36 cellular contexts compared by ENCODE assay signal in the genomic region with DNA sequence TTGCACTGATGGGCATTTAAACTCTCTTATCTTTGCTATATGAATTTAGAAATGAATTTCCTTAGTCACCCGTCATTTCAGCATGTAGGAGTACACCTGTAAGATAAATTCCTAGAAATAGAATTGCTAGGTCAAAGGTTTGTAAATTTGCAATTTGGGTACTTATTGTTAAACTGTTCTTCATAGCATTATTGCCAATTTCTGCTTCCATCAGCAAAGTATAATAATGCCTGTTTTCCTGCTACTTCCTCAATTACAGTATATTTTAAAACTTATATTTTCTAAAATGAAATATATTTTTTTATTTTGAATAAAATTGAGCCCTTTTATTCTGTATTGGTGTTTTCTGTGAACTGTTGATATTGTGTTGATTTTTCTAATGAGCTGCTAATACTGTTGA.
"Had no signal": no experiment of that assay in that cellular context is flagged by ENCODE, and none has a peak within 500 bp of the region (broad histone marks: within the 10 kb centered on the region; RNA-seq: fewer than 3 reads in every experiment).

No MANE protein-coding gene starts in this region.

- DNase-seq: activated B cell treated with CpG ODN at 0.5 μM for 24 hours; activated CD4-positive, alpha-beta memory T cell treated with anti-CD3 and anti-CD28 coated beads for 36 hours; activated CD4-positive, alpha-beta T cell treated with anti-CD3 and anti-CD28 coated beads for 4 hours; activated CD4-positive, alpha-beta T cell treated with anti-CD3 and anti-CD28 coated beads, Interleukin-2, amount 10 ng/mL, durations not matched to agents 24 days and 14 days; activated CD4-positive, alpha-beta T cell treated with anti-CD3 and anti-CD28 coated beads, Interleukin-2, amount 50 U/mL, for 1 hour; activated CD4-positive, alpha-beta T cell treated with anti-CD3 and anti-CD28 coated beads, Interleukin-2, amount 50 U/mL, for 4 hours; activated CD4-positive, CD25-positive, alpha-beta regulatory T cell treated with anti-CD3 and anti-CD28 coated beads, Interleukin-2, amount 50 U/mL, for 72 hours; activated CD8-positive, alpha-beta memory T cell treated with anti-CD3 and anti-CD28 coated beads, Interleukin-2, amount 50 U/mL, for 4 hours; activated CD8-positive, alpha-beta T cell treated with anti-CD3 and anti-CD28 coated beads for 36 hours; activated effector memory CD4-positive, alpha-beta T cell treated with anti-CD3 and anti-CD28 coated beads, Interleukin-2, amount 50 U/mL, for 16 hours; activated gamma-delta T cell treated with Interleukin-2 at 50 U/mL for 16 hours; activated naive CD4-positive, alpha-beta T cell; activated naive CD4-positive, alpha-beta T cell treated with anti-CD3 and anti-CD28 coated beads for 36 hours; activated naive CD4-positive, alpha-beta T cell treated with anti-CD3 and anti-CD28 coated beads, Interleukin-2, amount 50 U/mL, for 16 hours; activated naive CD8-positive, alpha-beta T cell treated with anti-CD3 and anti-CD28 coated beads for 36 hours; activated T-cell treated with anti-CD3 and anti-CD28 coated beads for 4 hours; activated T-cell treated with anti-CD3 and anti-CD28 coated beads, Interleukin-2, amount 50 U/mL, for 1 hour; activated T-cell treated with anti-CD3 and anti-CD28 coated beads, Interleukin-2, amount 50 U/mL, for 4 hours; activated T-cell treated with anti-CD3 and anti-CD28 coated beads, Interleukin-2, amount 50 U/mL, for 72 hours; adrenal gland; amniotic stem cell; aorta; body of pancreas; brain microvascular endothelial cell; central memory CD4-positive, alpha-beta T cell; T-helper 2 cell; T-helper 9 cell had no signal

- H3K27me3 Mint-ChIP-seq: activated B cell treated with CpG ODN at 0.5 μM for 24 hours; activated CD4-positive, alpha-beta memory T cell treated with anti-CD3 and anti-CD28 coated beads for 36 hours; activated CD8-positive, alpha-beta T cell treated with anti-CD3 and anti-CD28 coated beads for 36 hours; activated T-helper 17 cell treated with anti-CD3 and anti-CD28 coated beads, Interleukin-2, amount 50 U/mL, for 72 hours had no signal

- H3K9me3 ChIP-seq: body of pancreas had no signal

- H3K36me3 ChIP-seq: adrenal gland, brain microvascular endothelial cell, breast epithelium had no signal

- H3K27ac ChIP-seq: adrenal gland, body of pancreas, brain microvascular endothelial cell, breast epithelium, VCaP had no signal

- ATAC-seq: activated CD8-positive, alpha-beta T cell treated with anti-CD3 and anti-CD28 coated beads for 36 hours; activated naive CD4-positive, alpha-beta T cell treated with anti-CD3 and anti-CD28 coated beads, Interleukin-2, amount 50 U/mL, for 72 hours; activated T-cell treated with anti-CD3 and anti-CD28 coated beads, Interleukin-2, amount 50 U/mL, for 4 hours; activated T-cell treated with anti-CD3 and anti-CD28 coated beads, Interleukin-2, amount 50 U/mL, for 72 hours; activated T-helper 17 cell treated with anti-CD3 and anti-CD28 coated beads, Interleukin-2, amount 50 U/mL, for 72 hours; body of pancreas had no signal

- H3K4me3 ChIP-seq: adrenal gland, body of pancreas, breast epithelium had no signal

- H3K27me3 ChIP-seq: adrenal gland, body of pancreas, brain microvascular endothelial cell, breast epithelium had no signal

- FAIRE-seq: astrocyte, TTC549 had no signal

- H3K27ac Mint-ChIP-seq: activated B cell treated with CpG ODN at 0.5 μM for 24 hours; activated CD4-positive, alpha-beta memory T cell treated with anti-CD3 and anti-CD28 coated beads for 36 hours; activated CD4-positive, alpha-beta T cell treated with anti-CD3 and anti-CD28 coated beads, Interleukin-2, amount 10 ng/mL, durations not matched to agents 24 days and 14 days; activated CD8-positive, alpha-beta T cell treated with anti-CD3 and anti-CD28 coated beads for 36 hours; activated naive CD4-positive, alpha-beta T cell treated with anti-CD3 and anti-CD28 coated beads for 36 hours; activated naive CD4-positive, alpha-beta T cell treated with anti-CD3 and anti-CD28 coated beads, Interleukin-2, amount 50 U/mL, for 72 hours; activated naive CD8-positive, alpha-beta T cell treated with anti-CD3 and anti-CD28 coated beads for 36 hours; activated T-cell treated with anti-CD3 and anti-CD28 coated beads, Interleukin-2, amount 50 U/mL, for 72 hours; activated T-helper 1 cell treated with anti-CD3 and anti-CD28 coated beads, Interleukin-12 subunit alpha, Interleukin-12 subunit beta, Interleukin-2, Interleukin-4 antibody, amounts not matched to agents 30 ng/mL and 10 ng/mL and 1 ng/mL, durations not matched to agents 14 hours and 24 hours and 36 hours; activated T-helper 17 cell treated with anti-CD3 and anti-CD28 coated beads, Interleukin-2, amount 50 U/mL, for 72 hours; T-helper 1 cell treated with Interleukin-12 subunit alpha and Interleukin-12 subunit beta and Interleukin-4 antibody, amounts not matched to agents 30 μg/mL and 1 μg/mL, for 36 hours; T-helper 2 cell treated with Interferon-gamma antibody and Interleukin-4, amounts not matched to agents 5 μg/mL and 100 μg/mL, for 36 hours had no signal

- H3K4me3 Mint-ChIP-seq: activated B cell treated with CpG ODN at 0.5 μM for 24 hours; activated CD4-positive, alpha-beta memory T cell treated with anti-CD3 and anti-CD28 coated beads for 36 hours; activated CD4-positive, alpha-beta T cell treated with anti-CD3 and anti-CD28 coated beads, Interleukin-2, amount 10 ng/mL, durations not matched to agents 24 days and 14 days; activated CD8-positive, alpha-beta T cell treated with anti-CD3 and anti-CD28 coated beads for 36 hours; activated naive CD4-positive, alpha-beta T cell treated with anti-CD3 and anti-CD28 coated beads for 36 hours; activated naive CD8-positive, alpha-beta T cell treated with anti-CD3 and anti-CD28 coated beads for 36 hours; activated T-cell treated with anti-CD3 and anti-CD28 coated beads, Interleukin-2, amount 50 U/mL, for 4 hours; activated T-cell treated with anti-CD3 and anti-CD28 coated beads, Interleukin-2, amount 50 U/mL, for 72 hours; activated T-helper 1 cell treated with anti-CD3 and anti-CD28 coated beads, Interleukin-12 subunit alpha, Interleukin-12 subunit beta, Interleukin-2, Interleukin-4 antibody, amounts not matched to agents 30 ng/mL and 10 ng/mL and 1 ng/mL, durations not matched to agents 14 hours and 24 hours and 36 hours; activated T-helper 17 cell treated with anti-CD3 and anti-CD28 coated beads, Interleukin-2, amount 50 U/mL, for 72 hours; T-helper 1 cell treated with Interleukin-12 subunit alpha and Interleukin-12 subunit beta and Interleukin-4 antibody, amounts not matched to agents 30 μg/mL and 1 μg/mL, for 36 hours; T-helper 2 cell treated with Interferon-gamma antibody and Interleukin-4, amounts not matched to agents 5 μg/mL and 100 μg/mL, for 36 hours had no signal
